In genomic region chr1:187033721-187034120, GRCh38 we compare ENCODE assay signal across 17 cellular contexts.
DNase-seq lines count a peak whose midpoint lies in the region; TF ChIP-seq lines count a peak whose summit lies in the region.
"Had no signal": no experiment of that assay in that cellular context is flagged by ENCODE, and none has a peak within 500 bp of the region (broad histone marks: within the 10 kb centered on the region; RNA-seq: fewer than 3 reads in every experiment).

No MANE protein-coding gene starts in this region.

- peaks cover 7% of the 10 kb centered on the region for H3K9me3 ChIP-seq in A673 (ENCODE audit: low read depth, low read length, poor library complexity, severe bottlenecking)
- H3K9me3 ChIP-seq: BE2C had no signal

- DNase-seq in A673 (ENCODE audit: low spot score) = no peak
- DNase-seq in NCI-H524 treated with DMSO at 0.1 percent for 48 hours (lab: John Stamatoyannopoulos, UW) = peak; percentile 13
- DNase-seq in RPMI8226 = peak; percentile 63
- DNase-seq in activated effector memory CD4-positive, alpha-beta T cell treated with anti-CD3 and anti-CD28 coated beads, Interleukin-2, amount 50 U/mL, for 16 hours = no peak
- no peak for DNase-seq in type B pancreatic cell (ENCODE audit: extremely low spot score, unreplicated experiment)
- DNase-seq in nephron progenitor cell = no peak
- DNase-seq: ACHN; BE2C; C1 segment of cervical spinal cord; CD4-positive, CD25-positive, alpha-beta regulatory T cell; CD8-positive, alpha-beta memory T cell; COR-L47; DMS79 treated with DMSO at 0.1 percent for 48 hours; GF-D8; HCEC 1CT had no signal

- no peaks in the 10 kb centered on the region for H4K20me1 ChIP-seq in KMS-11 (ENCODE audit: insufficient read depth)

- H3K27ac ChIP-seq in A673 (ENCODE audit: low read depth, low read length, poor library complexity, severe bottlenecking) = peak overlapping the region; percentile 2
- H3K27ac ChIP-seq in KMS-11 = peak overlapping the region; percentile 90

- CTCF ChIA-PET in A673 (lab: Charles Lee) = no interaction called here

- no peak overlapping the region for H3K4me3 ChIP-seq in A673 (ENCODE audit: low read depth, low read length, poor library complexity, severe bottlenecking)
- H3K4me3 ChIP-seq in KMS-11 (IDR thresholded peaks at IDR 0.05; ENCODE audit: insufficient read depth, low read depth, low read length) = no peak overlapping the region
- H3K4me3 ChIP-seq: GM23338 had no signal

- H3K9me3 Mint-ChIP-seq in type B pancreatic cell (peaks cover 5% of the 10 kb centered on the region), nephron progenitor cell (peaks cover 11% of the 10 kb centered on the region)

- H3K27me3 Mint-ChIP-seq in type B pancreatic cell (no peaks in the 10 kb centered on the region), nephron progenitor cell (ENCODE audit: low read depth, poor library complexity) (no peaks in the 10 kb centered on the region)
- H3K27me3 Mint-ChIP-seq: CD4-positive, CD25-positive, alpha-beta regulatory T cell had no signal

- no peak for TF ChIP-seq CTCF in A673 (conservative IDR thresholded peaks at IDR 0.05; ENCODE audit: low read depth, low read length)
- no peak for TF ChIP-seq CTCF in KMS-11 (conservative IDR thresholded peaks at IDR 0.05; ENCODE audit: low read depth, low read length)
- no peak for TF ChIP-seq CTCF in type B pancreatic cell (conservative IDR thresholded peaks at IDR 0.05)
- TF ChIP-seq CTCF in nephron progenitor cell (IDR thresholded peaks at IDR 0.05) = no peak

- H2AFZ ChIP-seq in KMS-11 (ENCODE audit: low read depth) = peak overlapping the region; percentile 62; the same call in 1 of the 2 replicates
- H2AFZ ChIP-seq: GM23338 had no signal

- intact Hi-C loops in A673 (cut with micrococcal nuclease; ENCODE audit: unreplicated experiment) = no loop called here

- no peaks in the 10 kb centered on the region for H3K79me2 ChIP-seq in KMS-11 (ENCODE audit: insufficient read depth, low read depth)

- H3K36me3 Mint-ChIP-seq in type B pancreatic cell = no peaks in the 10 kb centered on the region
- no peaks in the 10 kb centered on the region for H3K36me3 Mint-ChIP-seq in nephron progenitor cell (ENCODE audit: low read depth)
- H3K36me3 Mint-ChIP-seq: CD4-positive, CD25-positive, alpha-beta regulatory T cell; CD8-positive, alpha-beta memory T cell had no signal

- H3K27me3 ChIP-seq in A673 (replicated peaks; ENCODE audit: insufficient read depth, low read depth, low read length, poor library complexity) = no peaks in the 10 kb centered on the region
- H3K27me3 ChIP-seq in KMS-11 (ENCODE audit: insufficient read depth, low read depth) = no peaks in the 10 kb centered on the region
- H3K27me3 ChIP-seq: BE2C had no signal

- H3K36me3 ChIP-seq in A673 (ENCODE audit: insufficient read depth, low read length, poor library complexity, severe bottlenecking) (no peaks in the 10 kb centered on the region), KMS-11 (ENCODE audit: insufficient read depth) (no peaks in the 10 kb centered on the region)
- H3K36me3 ChIP-seq: BE2C had no signal

- peak overlapping the region; percentile 73 for H3K4me2 ChIP-seq in KMS-11
- H3K4me2 ChIP-seq: GM23338 had no signal

- H3K27ac Mint-ChIP-seq in type B pancreatic cell (no peak overlapping the region), nephron progenitor cell (no peak overlapping the region)
- H3K27ac Mint-ChIP-seq: CD4-positive, CD25-positive, alpha-beta regulatory T cell; CD8-positive, alpha-beta memory T cell; GM23338 had no signal

- H3K4me1 Mint-ChIP-seq in type B pancreatic cell (ENCODE audit: unreplicated experiment) (no peaks in the 10 kb centered on the region), nephron progenitor cell (no peaks in the 10 kb centered on the region)
- H3K4me1 Mint-ChIP-seq: CD4-positive, CD25-positive, alpha-beta regulatory T cell; CD8-positive, alpha-beta memory T cell; GM23338 had no signal

- no TSS peak for BruUV-seq in A673 (replicated peaks; lab: Mats Ljungman, UMichigan)

- H3K4me1 ChIP-seq in A673 (ENCODE audit: insufficient read depth, low read length, poor library complexity, severe bottlenecking) (peaks cover 29% of the 10 kb centered on the region), KMS-11 (ENCODE audit: low read depth, poor library complexity, severe bottlenecking) (peaks cover 80% of the 10 kb centered on the region)

- POLR2A ChIA-PET in A673 (lab: Charles Lee; ENCODE audit: low non-redundant PET) = no interaction called here

- peak overlapping the region; percentile 65; the same call in 1 of the 2 replicates for H3K9ac ChIP-seq in KMS-11

- no peak overlapping the region for H3K4me3 Mint-ChIP-seq in type B pancreatic cell
- H3K4me3 Mint-ChIP-seq in nephron progenitor cell = no peak overlapping the region
- H3K4me3 Mint-ChIP-seq: CD4-positive, CD25-positive, alpha-beta regulatory T cell; CD8-positive, alpha-beta memory T cell; GM23338 had no signal

Comparison
In these comparisons a context has a peak if more than half of its experiments do, and no peak if none do; other contexts are left out.
1. DNase-seq: peak in NCI-H524 treated with DMSO at 0.1 percent for 48 hours (single experiment) and RPMI8226 (single experiment); none in A673 (single experiment), activated effector memory CD4-positive, alpha-beta T cell treated with anti-CD3 and anti-CD28 coated beads, Interleukin-2, amount 50 U/mL, for 16 hours (single experiment), type B pancreatic cell (single experiment) and nephron progenitor cell (single experiment).